26 cellular contexts compared by ENCODE assay signal in the genomic region with DNA sequence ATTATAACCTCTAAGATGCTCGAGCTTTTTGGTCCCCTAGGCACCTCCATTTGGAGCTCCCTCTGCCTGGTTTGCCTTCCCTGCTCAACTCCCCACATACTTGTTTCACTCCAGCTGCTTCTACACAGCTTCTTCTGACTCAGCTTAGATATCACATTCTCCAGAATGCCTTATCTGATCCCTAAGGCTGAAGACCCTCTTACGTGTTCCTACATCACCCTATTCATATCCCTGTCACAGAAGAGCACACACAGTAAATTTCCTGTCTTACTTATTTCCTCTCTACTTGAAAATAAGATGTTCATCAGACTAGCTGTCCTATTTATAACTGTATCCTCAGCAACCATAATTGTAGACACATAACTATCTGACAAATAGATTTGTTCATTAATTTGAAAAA.
"Had no signal": no experiment of that assay in that cellular context is flagged by ENCODE, and none has a peak within 500 bp of the region (broad histone marks: within the 10 kb centered on the region; RNA-seq: fewer than 3 reads in every experiment).

No MANE protein-coding gene starts in this region.

- H3K9me3 ChIP-seq: gastroesophageal sphincter, heart left ventricle, prostate gland, sigmoid colon, spleen, thoracic aorta, transverse colon had no signal

- H3K4me1 Mint-ChIP-seq: naive thymus-derived CD4-positive, alpha-beta T cell; nephron progenitor cell; stimulated activated memory B cell treated with anti-CD40 and anti-IgM and Interleukin-4, amounts not matched to agents 10 μg/mL and 1 μg/mL and 100 μg/mL, for 72 hours had no signal

- H3K4me1 ChIP-seq: foreskin keratinocyte, prostate gland, sigmoid colon, spleen, transverse colon had no signal

- H3K9me3 Mint-ChIP-seq: nephron progenitor cell; stimulated activated memory B cell treated with anti-CD40 and anti-IgM and Interleukin-4, amounts not matched to agents 10 μg/mL and 1 μg/mL and 100 μg/mL, for 72 hours; stimulated activated naive CD8-positive, alpha-beta T cell treated with anti-CD3 and anti-CD28 coated beads, Interleukin-15, Interleukin-2, amounts not matched to agents 100 ng/mL and 50 ng/mL, for 24 hours had no signal

- DNase-seq: cortex of kidney; dorsolateral prefrontal cortex; effector CD4-positive, alpha-beta T cell; foreskin keratinocyte; heart left ventricle; kidney; mesendoderm; midbrain; naive thymus-derived CD4-positive, alpha-beta T cell; nephron progenitor cell; nucleus accumbens; right cardiac atrium; sigmoid colon; spleen; stimulated activated CD4-positive, alpha-beta T cell treated with anti-CD3 and anti-CD28 coated beads, Interleukin-4, amount 100 ng/mL, for 4 hours; transverse colon had no signal

- H3K27me3 ChIP-seq: dorsolateral prefrontal cortex, foreskin keratinocyte, gastroesophageal sphincter, heart left ventricle, hepatocyte, sigmoid colon, spleen, transverse colon had no signal

- H3K36me3 ChIP-seq: gastroesophageal sphincter, heart left ventricle, prostate gland, sigmoid colon, spleen, thoracic aorta, transverse colon had no signal

- H3K4me3 ChIP-seq: dorsolateral prefrontal cortex, gastroesophageal sphincter, heart left ventricle, hepatocyte, lung, prostate gland, sigmoid colon, spleen, thoracic aorta, transverse colon had no signal

- H3K27ac Mint-ChIP-seq: naive thymus-derived CD4-positive, alpha-beta T cell; stimulated activated memory B cell treated with anti-CD40 and anti-IgM and Interleukin-4, amounts not matched to agents 10 μg/mL and 1 μg/mL and 100 μg/mL, for 72 hours; stimulated activated naive CD8-positive, alpha-beta T cell treated with anti-CD3 and anti-CD28 coated beads, Interleukin-15, Interleukin-2, amounts not matched to agents 100 ng/mL and 50 ng/mL, for 24 hours had no signal

- H3K27me3 Mint-ChIP-seq: naive thymus-derived CD4-positive, alpha-beta T cell; stimulated activated memory B cell treated with anti-CD40 and anti-IgM and Interleukin-4, amounts not matched to agents 10 μg/mL and 1 μg/mL and 100 μg/mL, for 72 hours; stimulated activated naive CD8-positive, alpha-beta T cell treated with anti-CD3 and anti-CD28 coated beads, Interleukin-15, Interleukin-2, amounts not matched to agents 100 ng/mL and 50 ng/mL, for 24 hours had no signal

- H3K4me3 Mint-ChIP-seq: naive thymus-derived CD4-positive, alpha-beta T cell; nephron progenitor cell; stimulated activated memory B cell treated with anti-CD40 and anti-IgM and Interleukin-4, amounts not matched to agents 10 μg/mL and 1 μg/mL and 100 μg/mL, for 72 hours; stimulated activated naive CD8-positive, alpha-beta T cell treated with anti-CD3 and anti-CD28 coated beads, Interleukin-15, Interleukin-2, amounts not matched to agents 100 ng/mL and 50 ng/mL, for 24 hours had no signal

- H3K36me3 Mint-ChIP-seq: naive thymus-derived CD4-positive, alpha-beta T cell; stimulated activated memory B cell treated with anti-CD40 and anti-IgM and Interleukin-4, amounts not matched to agents 10 μg/mL and 1 μg/mL and 100 μg/mL, for 72 hours had no signal

- ATAC-seq: esophagus mucosa; gastroesophageal sphincter; left lobe of liver; naive thymus-derived CD4-positive, alpha-beta T cell; right cardiac atrium; stimulated activated memory B cell treated with anti-CD40 and anti-IgM and Interleukin-4, amounts not matched to agents 10 μg/mL and 1 μg/mL and 100 μg/mL, for 72 hours had no signal

- H3K27ac ChIP-seq: epithelial cell of prostate, foreskin keratinocyte, gastroesophageal sphincter, heart left ventricle, hepatocyte, prostate gland, sigmoid colon, spleen, thoracic aorta, transverse colon had no signal
